In genomic region chr4:674172-675035, GRCh38 we compare ENCODE assay signal across 8 cellular contexts. TPM values are rescaled to one million over a fixed set of nuclear protein-coding genes. Genes with fewer than 3 reads are reported as not detected.
DNase-seq lines count a peak whose midpoint lies in the region; TF ChIP-seq lines count a peak whose summit lies in the region.

Gene ATP5ME (minus strand): TSS chr4:674276. CDS start chr4:674247, 29 bp downstream.
Gene MYL5 (plus strand): TSS chr4:674542. CDS start chr4:678027, 3,485 bp downstream.

- peaks cover 7% of the 10 kb centered on the region for H3K4me1 Mint-ChIP-seq in neural crest cell

- H3K27me3 Mint-ChIP-seq in neural crest cell (ENCODE audit: low read depth), result no peaks in the 10 kb centered on the region

- H3K9ac ChIP-seq in stomach smooth muscle (ENCODE audit: low read length in 2 of 2), result peak within 1 kb of the TSS; percentile 95 to 97

- H3K4me3 Mint-ChIP-seq in neural crest cell, result peak within 1 kb of the TSS; percentile 90

- H3K27ac Mint-ChIP-seq in neural crest cell (ENCODE audit: unreplicated experiment), result no peak within 1 kb of the TSS

- H3K27ac ChIP-seq in stomach smooth muscle (ENCODE audit: low read length), result peak within 1 kb of the TSS; percentile 78

- DNase-seq in GDM1 (lab: John Stamatoyannopoulos, UW), result peak; percentile 94
- peak; percentile 92 to 97 for DNase-seq in HAP-1 (ENCODE audit: low spot score in 2 of 2)
- peak; percentile 90 for DNase-seq in MG63
- peak; percentile 55 for DNase-seq in SHP77 treated with DMSO at 0.1 percent for 48 hours (lab: John Stamatoyannopoulos, UW)
- DNase-seq in activated gamma-delta T cell (lab: John Stamatoyannopoulos, UW), result peak; percentile 98
- peak; percentile 92 to 98 for DNase-seq in foreskin fibroblast
- DNase-seq in neural crest cell (ENCODE audit: low read depth, low spot score), result peak; percentile 96

- no peaks in the 10 kb centered on the region for H3K9me3 Mint-ChIP-seq in neural crest cell

- in situ Hi-C loops in HAP-1 (cut with MboI; ENCODE audit: low sequenced_read_pairs), result no loop called here

- TF ChIP-seq CTCF in foreskin fibroblast (IDR thresholded peaks at IDR 0.05; ENCODE audit: low read depth, low read length) (peak; percentile 91), neural crest cell (conservative IDR thresholded peaks at IDR 0.05) (peak; percentile 96)

- peak within 1 kb of the TSS; percentile 94 for H3K4me3 ChIP-seq in HAP-1
- peak within 1 kb of the TSS; percentile 76 for H3K4me3 ChIP-seq in MG63
- peak within 1 kb of the TSS; percentile 67 to 99 for H3K4me3 ChIP-seq in foreskin fibroblast (ENCODE audit: low read depth in 1 of 2, low read length in 2 of 2)
- peak within 1 kb of the TSS; percentile 81 to 93 for H3K4me3 ChIP-seq in stomach smooth muscle (ENCODE audit: low read length in 2 of 2)

- H3K9me3 ChIP-seq in HAP-1 (no peaks in the 10 kb centered on the region), MG63 (no peaks in the 10 kb centered on the region), stomach smooth muscle (ENCODE audit: control insufficient read depth in 2 of 2, low read length in 2 of 2) (no peaks in the 10 kb centered on the region)

- no peaks in the 10 kb centered on the region for H3K27me3 ChIP-seq in HAP-1 (ENCODE audit: low read depth)
- no peaks in the 10 kb centered on the region for H3K27me3 ChIP-seq in MG63
- peaks cover 5 to 8% of the 10 kb centered on the region in 2 donors for H3K27me3 ChIP-seq in stomach smooth muscle (ENCODE audit: control insufficient read depth in 1 of 2, insufficient read depth in 2 of 2, low read length in 2 of 2)

- H3K36me3 ChIP-seq in HAP-1 (replicated peaks), result peaks cover 34% of the 10 kb centered on the region
- H3K36me3 ChIP-seq in MG63, result peaks cover 21% of the 10 kb centered on the region
- peaks cover 14 to 20% of the 10 kb centered on the region in 2 donors for H3K36me3 ChIP-seq in stomach smooth muscle (ENCODE audit: control insufficient read depth in 2 of 2, insufficient read depth in 2 of 2, low read length in 2 of 2)

- H3K4me1 ChIP-seq in HAP-1, result peaks cover 10% of the 10 kb centered on the region
- H3K4me1 ChIP-seq in stomach smooth muscle (ENCODE audit: control insufficient read depth, insufficient read depth, low read length), result peaks cover 20% of the 10 kb centered on the region

- peaks cover 7% of the 10 kb centered on the region for H3K36me3 Mint-ChIP-seq in neural crest cell (ENCODE audit: low read depth)

RNA-seq across cellular contexts. Expression of gene ATP5ME, which starts in this region (rescaled TPM):
- 183 TPM in 1 of 2 replicates, not detected in the other for total RNA-seq in MG63 (2014; rRNA removed; shearing (Covaris generic); ENCODE audit: low replicate concordance)
- total RNA-seq in neural crest cell, result 278 and 281 TPM in 2 replicates

RNA-seq across cellular contexts. Expression of gene MYL5, which starts in this region (rescaled TPM):
- total RNA-seq in MG63 (2014; rRNA removed; shearing (Covaris generic); ENCODE audit: low replicate concordance), result 1.2 TPM in 1 of 2 replicates, not detected in the other
- 10.6 and 10.8 TPM in 2 replicates for total RNA-seq in neural crest cell

Comparison
In these comparisons a context has a peak if more than half of its experiments do, and no peak if none do; other contexts are left out.
1. Peak in every context shown above with its lines: DNase-seq, H3K4me3 ChIP-seq and H3K27ac ChIP-seq.